Comparison of ENCODE assay signal across 27 cellular contexts in genomic region chr1:21879928-21880618, GRCh38.
"Had no signal": no experiment of that assay in that cellular context is flagged by ENCODE, and none has a peak within 500 bp of the region (broad histone marks: within the 10 kb centered on the region; RNA-seq: fewer than 3 reads in every experiment).

No MANE protein-coding gene starts in this region.

- H3K79me2 ChIP-seq: parathyroid adenoma had no signal

- H3K4me1 ChIP-seq: adrenal gland, body of pancreas, colonic mucosa, parathyroid adenoma, psoas muscle, spleen, tibial nerve had no signal

- H3K9me3 ChIP-seq: adrenal gland, body of pancreas, colonic mucosa, psoas muscle, spleen, tibial nerve had no signal

- H3K4me3 ChIP-seq: adrenal gland, body of pancreas, colonic mucosa, psoas muscle, spleen, tibial nerve had no signal

- H3K27me3 ChIP-seq: adrenal gland, body of pancreas, colonic mucosa, spleen, tibial nerve had no signal

- H3K27ac Mint-ChIP-seq: activated CD4-positive, alpha-beta memory T cell treated with anti-CD3 and anti-CD28 coated beads for 36 hours; activated CD4-positive, alpha-beta T cell treated with anti-CD3 and anti-CD28 coated beads, Interleukin-2, amount 10 ng/mL, durations not matched to agents 24 days and 14 days; activated naive CD4-positive, alpha-beta T cell treated with anti-CD3 and anti-CD28 coated beads for 36 hours; activated naive CD8-positive, alpha-beta T cell treated with anti-CD3 and anti-CD28 coated beads for 36 hours; mesothelial cell of epicardium; naive B cell; nephron progenitor cell; T-helper 1 cell treated with Interleukin-12 subunit alpha and Interleukin-12 subunit beta and Interleukin-4 antibody, amounts not matched to agents 30 μg/mL and 1 μg/mL, for 36 hours had no signal

- H3K9ac ChIP-seq: parathyroid adenoma had no signal

- H3K9me3 Mint-ChIP-seq: activated CD4-positive, alpha-beta memory T cell treated with anti-CD3 and anti-CD28 coated beads for 36 hours; activated CD4-positive, alpha-beta T cell treated with anti-CD3 and anti-CD28 coated beads, Interleukin-2, amount 10 ng/mL, durations not matched to agents 24 days and 14 days; activated naive CD4-positive, alpha-beta T cell treated with anti-CD3 and anti-CD28 coated beads for 36 hours; activated naive CD8-positive, alpha-beta T cell treated with anti-CD3 and anti-CD28 coated beads for 36 hours; activated T-cell treated with anti-CD3 and anti-CD28 coated beads, Interleukin-2, amount 50 U/mL, for 4 hours; mesothelial cell of epicardium; naive B cell; nephron progenitor cell; T-helper 1 cell treated with Interleukin-12 subunit alpha and Interleukin-12 subunit beta and Interleukin-4 antibody, amounts not matched to agents 30 μg/mL and 1 μg/mL, for 36 hours had no signal

- H3K36me3 Mint-ChIP-seq: activated CD4-positive, alpha-beta memory T cell treated with anti-CD3 and anti-CD28 coated beads for 36 hours; activated naive CD8-positive, alpha-beta T cell treated with anti-CD3 and anti-CD28 coated beads for 36 hours; naive B cell had no signal

- FAIRE-seq: endometrium had no signal

- H3K36me3 ChIP-seq: WERI-Rb-1 had no signal

- H3K27ac ChIP-seq: adrenal gland, body of pancreas, colonic mucosa, parathyroid adenoma, psoas muscle, spleen, WERI-Rb-1 had no signal

- H3K4me1 Mint-ChIP-seq: activated CD4-positive, alpha-beta T cell treated with anti-CD3 and anti-CD28 coated beads, Interleukin-2, amount 10 ng/mL, durations not matched to agents 24 days and 14 days; activated naive CD8-positive, alpha-beta T cell treated with anti-CD3 and anti-CD28 coated beads for 36 hours; mesothelial cell of epicardium; naive B cell had no signal

- ATAC-seq: activated CD4-positive, CD25-positive, alpha-beta regulatory T cell treated with anti-CD3 and anti-CD28 coated beads, Interleukin-2, amount 50 U/mL, for 24 hours; activated T-cell treated with anti-CD3 and anti-CD28 coated beads, Interleukin-2, amount 50 U/mL, for 4 hours; body of pancreas had no signal

- H3K27me3 Mint-ChIP-seq: activated CD4-positive, alpha-beta memory T cell treated with anti-CD3 and anti-CD28 coated beads for 36 hours; activated CD4-positive, alpha-beta T cell treated with anti-CD3 and anti-CD28 coated beads, Interleukin-2, amount 10 ng/mL, durations not matched to agents 24 days and 14 days; activated naive CD8-positive, alpha-beta T cell treated with anti-CD3 and anti-CD28 coated beads for 36 hours; naive B cell had no signal

- DNase-seq: activated CD4-positive, alpha-beta memory T cell treated with anti-CD3 and anti-CD28 coated beads for 36 hours; activated CD4-positive, alpha-beta T cell treated with anti-CD3 and anti-CD28 coated beads, Interleukin-2, amount 10 ng/mL, durations not matched to agents 24 days and 14 days; activated CD8-positive, alpha-beta memory T cell treated with anti-CD3 and anti-CD28 coated beads, Interleukin-2, amount 50 U/mL, for 4 hours; activated naive CD4-positive, alpha-beta T cell treated with anti-CD3 and anti-CD28 coated beads for 36 hours; activated naive CD8-positive, alpha-beta T cell treated with anti-CD3 and anti-CD28 coated beads for 36 hours; activated T-cell treated with anti-CD3 and anti-CD28 coated beads, Interleukin-2, amount 50 U/mL, for 4 hours; adrenal gland; cerebellar nuclear complex; colonic mucosa; effector CD8-positive, alpha-beta T cell; kidney glomerular epithelial cell; naive B cell; nephron progenitor cell; nucleus accumbens; spleen; stimulated activated naive CD4-positive, alpha-beta T cell; SW 1271; T-helper 9 cell; WERI-Rb-1 had no signal

- H2AFZ ChIP-seq: parathyroid adenoma had no signal

- H3K4me3 Mint-ChIP-seq: activated CD4-positive, alpha-beta memory T cell treated with anti-CD3 and anti-CD28 coated beads for 36 hours; activated CD4-positive, alpha-beta T cell treated with anti-CD3 and anti-CD28 coated beads, Interleukin-2, amount 10 ng/mL, durations not matched to agents 24 days and 14 days; activated naive CD4-positive, alpha-beta T cell treated with anti-CD3 and anti-CD28 coated beads for 36 hours; activated naive CD8-positive, alpha-beta T cell treated with anti-CD3 and anti-CD28 coated beads for 36 hours; activated T-cell treated with anti-CD3 and anti-CD28 coated beads, Interleukin-2, amount 50 U/mL, for 4 hours; mesothelial cell of epicardium; naive B cell; nephron progenitor cell; T-helper 1 cell treated with Interleukin-12 subunit alpha and Interleukin-12 subunit beta and Interleukin-4 antibody, amounts not matched to agents 30 μg/mL and 1 μg/mL, for 36 hours had no signal
